11 cellular contexts compared by ENCODE assay signal in the genomic region with DNA sequence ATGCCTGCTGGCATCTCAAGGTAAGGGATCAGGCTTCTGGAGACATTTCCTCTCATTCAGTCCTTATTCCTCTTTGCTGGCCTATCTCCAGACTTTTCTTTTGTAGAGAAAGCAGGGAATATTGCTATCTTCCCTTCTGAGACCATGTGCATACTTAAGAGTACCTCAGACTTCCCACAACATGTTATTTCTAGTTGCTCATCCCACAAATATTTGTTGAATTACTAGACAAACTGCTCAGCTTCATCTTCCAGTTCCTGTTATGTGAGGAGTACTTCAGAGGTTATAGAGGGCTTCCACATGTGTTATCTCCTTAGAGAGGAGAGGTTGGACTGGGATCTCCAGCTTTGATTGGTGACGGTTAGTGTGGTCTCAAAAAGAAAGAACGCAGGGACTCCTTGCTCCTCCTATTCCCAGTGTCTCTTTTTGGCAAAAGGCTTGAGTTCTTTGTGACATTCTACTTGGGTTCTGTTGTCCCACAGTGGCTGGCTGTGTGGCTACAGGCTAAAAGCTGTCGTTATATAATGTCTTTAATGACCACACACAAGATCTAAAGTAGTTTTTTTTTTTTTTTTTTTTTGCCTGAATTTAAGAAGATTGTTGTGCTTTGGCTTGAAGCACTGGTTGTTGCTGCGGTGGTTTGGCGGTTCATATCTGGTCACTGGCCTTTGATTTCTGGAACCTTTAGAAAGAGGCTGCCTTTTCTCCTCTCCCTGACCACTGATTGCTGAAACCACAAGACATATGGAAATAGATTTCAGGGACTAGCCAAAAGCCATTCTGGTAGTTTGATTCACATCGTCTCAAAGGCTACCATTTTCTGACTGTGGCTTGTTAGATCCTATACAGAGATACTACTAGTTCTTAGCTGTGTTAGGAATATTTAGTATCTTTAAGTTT.
DNase-seq lines count a peak whose midpoint lies in the region; ATAC-seq, FAIRE-seq and TF ChIP-seq lines count a peak whose summit lies in the region.
"Had no signal": no experiment of that assay in that cellular context is flagged by ENCODE, and none has a peak within 500 bp of the region (broad histone marks: within the 10 kb centered on the region; RNA-seq: fewer than 3 reads in every experiment).

No MANE protein-coding gene starts in this region.

- H3K27ac Mint-ChIP-seq in WTC11 = no peak overlapping the region
- H3K27ac Mint-ChIP-seq: T-helper 1 cell treated with Interleukin-12 subunit alpha and Interleukin-12 subunit beta and Interleukin-4 antibody, amounts not matched to agents 30 μg/mL and 1 μg/mL, for 36 hours had no signal

- no peak for TF ChIP-seq CTCF in foreskin keratinocyte (conservative IDR thresholded peaks at IDR 0.05)
- TF ChIP-seq CTCF in WTC11 (IDR thresholded peaks at IDR 0.05) = no peak
- TF ChIP-seq CTCF in suprapubic skin (IDR thresholded peaks at IDR 0.05) = no peak

- peak overlapping the region; percentile 12 for H3K27ac ChIP-seq in foreskin keratinocyte
- peak overlapping the region; percentile 66 for H3K27ac ChIP-seq in skeletal muscle tissue (ENCODE audit: low read depth, low read length)
- H3K27ac ChIP-seq in suprapubic skin = no peak overlapping the region

- no peaks in the 10 kb centered on the region for H3K27me3 Mint-ChIP-seq in WTC11 (ENCODE audit: low read depth)

- ATAC-seq in foreskin keratinocyte (peak; percentile 98), WTC11 (no peak), HG03135 (IDR thresholded peaks at IDR 0.05; ENCODE audit: unreplicated experiment) (no peak)

- CTCF ChIA-PET in WTC11 (lab: Charles Lee) = no interaction called here

- H3K4me1 ChIP-seq in foreskin keratinocyte (peaks cover 8% of the 10 kb centered on the region), skeletal muscle tissue (ENCODE audit: control insufficient read depth in 3 of 3, insufficient read depth in 3 of 3, low read length in 3 of 3) (peaks cover 0 to 7% (median 0%) of the 10 kb centered on the region in 3 donors), suprapubic skin (no peaks in the 10 kb centered on the region)

- H3K27me3 ChIP-seq in foreskin keratinocyte (no peaks in the 10 kb centered on the region), skeletal muscle tissue (ENCODE audit: control insufficient read depth in 3 of 3, insufficient read depth in 3 of 3, low read length in 3 of 3) (no peaks in the 10 kb centered on the region), suprapubic skin (no peaks in the 10 kb centered on the region)

- H3K4me3 Mint-ChIP-seq in WTC11 = no peak overlapping the region
- H3K4me3 Mint-ChIP-seq: T-helper 1 cell treated with Interleukin-12 subunit alpha and Interleukin-12 subunit beta and Interleukin-4 antibody, amounts not matched to agents 30 μg/mL and 1 μg/mL, for 36 hours had no signal

- H3K4me3 ChIP-seq in skeletal muscle tissue (ENCODE audit: low read length in 3 of 3) (no peak overlapping the region), suprapubic skin (no peak overlapping the region)

- TF ChIP-seq EP300 in suprapubic skin (IDR thresholded peaks at IDR 0.05) = no peak

- no peak for FAIRE-seq in GM19239 (lab: Jason Lieb, UNC)

- no peaks in the 10 kb centered on the region for H3K36me3 ChIP-seq in skeletal muscle tissue (ENCODE audit: control insufficient read depth in 3 of 3, insufficient read depth in 3 of 3, low read length in 3 of 3)
- H3K36me3 ChIP-seq in suprapubic skin = no peaks in the 10 kb centered on the region

- no peaks in the 10 kb centered on the region for H3K4me1 Mint-ChIP-seq in WTC11

- peak; percentile 100 for DNase-seq in HCEC 1CT
- peak; percentile 78 for DNase-seq in SW480 (ENCODE audit: low spot score)
- peak; percentile 99 to 100 for DNase-seq in foreskin keratinocyte
- no peak for DNase-seq in WTC11 (ENCODE audit: low spot score)
- DNase-seq in suprapubic skin (ENCODE audit: low spot score in 2 of 2) = no peak
- no peak for DNase-seq in GM19239 (ENCODE audit: insufficient read length, low spot score)
- DNase-seq: NCI-H2171; stimulated activated CD4-positive, alpha-beta T cell treated with anti-CD3 and anti-CD28 coated beads, Interleukin-4, amount 100 ng/mL, for 24 hours had no signal

- H3K36me3 Mint-ChIP-seq in WTC11 = peaks cover 14% of the 10 kb centered on the region

- H3K9me3 ChIP-seq in skeletal muscle tissue (ENCODE audit: control insufficient read depth in 3 of 3, low read length in 3 of 3) (no peaks in the 10 kb centered on the region), suprapubic skin (no peaks in the 10 kb centered on the region)

- POLR2A ChIA-PET in WTC11 (lab: Charles Lee) = no interaction called here

- TF ChIP-seq POLR2A in suprapubic skin (IDR thresholded peaks at IDR 0.05) = no peak

- WGBS in suprapubic skin = 57% methylated on average over 6 of the region's 6 CpGs

- H3K9ac ChIP-seq in skeletal muscle tissue (ENCODE audit: low read depth in 1 of 3, low read length in 3 of 3) = no peak overlapping the region

- H3K9me3 Mint-ChIP-seq in WTC11 = peaks cover 3% of the 10 kb centered on the region

TF ChIP-seq in WTC11, 78 proteins besides CTCF, POLR2A, EP300 and RAD21 (continues in another document):
- TF ChIP-seq MXD4 (CRISPR knock-in tag; IDR thresholded peaks at IDR 0.05; ENCODE audit: borderline replicate concordance) (no peak), NFYB (CRISPR knock-in tag; conservative IDR thresholded peaks at IDR 0.05; ENCODE audit: low read depth) (no peak), HMGA2 (CRISPR knock-in tag; IDR thresholded peaks at IDR 0.05) (no peak), JAZF1 (CRISPR knock-in tag; IDR thresholded peaks at IDR 0.05) (no peak), SP1 (CRISPR knock-in tag; conservative IDR thresholded peaks at IDR 0.05) (no peak), SOX15 (CRISPR knock-in tag; IDR thresholded peaks at IDR 0.05) (no peak), ZNF396 (CRISPR knock-in tag; IDR thresholded peaks at IDR 0.05; ENCODE audit: borderline replicate concordance) (no peak), ETV6 (CRISPR knock-in tag; IDR thresholded peaks at IDR 0.05) (no peak)
- TF ChIP-seq, protein P1, sequence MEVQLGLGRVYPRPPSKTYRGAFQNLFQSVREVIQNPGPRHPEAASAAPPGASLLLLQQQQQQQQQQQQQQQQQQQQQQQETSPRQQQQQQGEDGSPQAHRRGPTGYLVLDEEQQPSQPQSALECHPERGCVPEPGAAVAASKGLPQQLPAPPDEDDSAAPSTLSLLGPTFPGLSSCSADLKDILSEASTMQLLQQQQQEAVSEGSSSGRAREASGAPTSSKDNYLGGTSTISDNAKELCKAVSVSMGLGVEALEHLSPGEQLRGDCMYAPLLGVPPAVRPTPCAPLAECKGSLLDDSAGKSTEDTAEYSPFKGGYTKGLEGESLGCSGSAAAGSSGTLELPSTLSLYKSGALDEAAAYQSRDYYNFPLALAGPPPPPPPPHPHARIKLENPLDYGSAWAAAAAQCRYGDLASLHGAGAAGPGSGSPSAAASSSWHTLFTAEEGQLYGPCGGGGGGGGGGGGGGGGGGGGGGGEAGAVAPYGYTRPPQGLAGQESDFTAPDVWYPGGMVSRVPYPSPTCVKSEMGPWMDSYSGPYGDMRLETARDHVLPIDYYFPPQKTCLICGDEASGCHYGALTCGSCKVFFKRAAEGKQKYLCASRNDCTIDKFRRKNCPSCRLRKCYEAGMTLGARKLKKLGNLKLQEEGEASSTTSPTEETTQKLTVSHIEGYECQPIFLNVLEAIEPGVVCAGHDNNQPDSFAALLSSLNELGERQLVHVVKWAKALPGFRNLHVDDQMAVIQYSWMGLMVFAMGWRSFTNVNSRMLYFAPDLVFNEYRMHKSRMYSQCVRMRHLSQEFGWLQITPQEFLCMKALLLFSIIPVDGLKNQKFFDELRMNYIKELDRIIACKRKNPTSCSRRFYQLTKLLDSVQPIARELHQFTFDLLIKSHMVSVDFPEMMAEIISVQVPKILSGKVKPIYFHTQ (CRISPR knock-in tag; IDR thresholded peaks at IDR 0.05) = no peak
- TF ChIP-seq, protein P2, sequence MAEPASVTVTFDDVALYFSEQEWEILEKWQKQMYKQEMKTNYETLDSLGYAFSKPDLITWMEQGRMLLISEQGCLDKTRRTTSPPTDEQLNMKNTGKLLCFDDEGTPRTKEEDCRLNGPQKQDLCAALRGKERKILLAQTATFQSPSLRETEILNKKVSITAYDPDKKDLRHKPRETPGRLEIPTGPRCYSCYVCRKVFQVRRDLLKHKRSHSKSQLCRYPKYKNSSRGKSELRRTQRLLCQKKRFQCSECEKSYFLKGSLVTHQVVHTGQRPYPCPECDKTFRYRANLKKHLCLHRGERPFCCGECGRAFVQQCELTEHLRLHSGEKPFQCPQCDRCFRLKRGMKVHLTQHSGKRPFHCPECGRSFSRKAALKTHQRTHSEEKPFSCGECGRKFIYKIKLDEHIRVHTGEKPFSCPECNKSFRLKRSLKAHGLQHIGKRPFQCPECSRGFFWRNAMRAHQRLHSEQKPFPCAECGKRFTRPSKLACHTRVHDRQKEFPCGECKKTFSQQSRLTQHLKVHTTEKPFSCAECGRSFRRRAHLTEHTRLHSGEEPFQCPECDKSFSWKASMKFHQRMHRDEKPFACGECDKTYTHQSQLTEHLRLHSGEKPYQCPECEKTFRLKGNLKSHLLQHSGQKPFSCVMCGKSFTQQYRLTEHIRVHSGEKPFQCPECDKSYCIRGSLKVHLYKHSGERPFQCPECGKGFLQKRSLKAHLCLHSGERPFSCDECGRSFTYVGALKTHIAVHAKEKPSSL (CRISPR knock-in tag; conservative IDR thresholded peaks at IDR 0.05) = no peak
- TF ChIP-seq, protein P3, sequence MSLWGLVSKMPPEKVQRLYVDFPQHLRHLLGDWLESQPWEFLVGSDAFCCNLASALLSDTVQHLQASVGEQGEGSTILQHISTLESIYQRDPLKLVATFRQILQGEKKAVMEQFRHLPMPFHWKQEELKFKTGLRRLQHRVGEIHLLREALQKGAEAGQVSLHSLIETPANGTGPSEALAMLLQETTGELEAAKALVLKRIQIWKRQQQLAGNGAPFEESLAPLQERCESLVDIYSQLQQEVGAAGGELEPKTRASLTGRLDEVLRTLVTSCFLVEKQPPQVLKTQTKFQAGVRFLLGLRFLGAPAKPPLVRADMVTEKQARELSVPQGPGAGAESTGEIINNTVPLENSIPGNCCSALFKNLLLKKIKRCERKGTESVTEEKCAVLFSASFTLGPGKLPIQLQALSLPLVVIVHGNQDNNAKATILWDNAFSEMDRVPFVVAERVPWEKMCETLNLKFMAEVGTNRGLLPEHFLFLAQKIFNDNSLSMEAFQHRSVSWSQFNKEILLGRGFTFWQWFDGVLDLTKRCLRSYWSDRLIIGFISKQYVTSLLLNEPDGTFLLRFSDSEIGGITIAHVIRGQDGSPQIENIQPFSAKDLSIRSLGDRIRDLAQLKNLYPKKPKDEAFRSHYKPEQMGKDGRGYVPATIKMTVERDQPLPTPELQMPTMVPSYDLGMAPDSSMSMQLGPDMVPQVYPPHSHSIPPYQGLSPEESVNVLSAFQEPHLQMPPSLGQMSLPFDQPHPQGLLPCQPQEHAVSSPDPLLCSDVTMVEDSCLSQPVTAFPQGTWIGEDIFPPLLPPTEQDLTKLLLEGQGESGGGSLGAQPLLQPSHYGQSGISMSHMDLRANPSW (CRISPR knock-in tag; conservative IDR thresholded peaks at IDR 0.05; ENCODE audit: low read depth) = no peak

Comparison
In these comparisons a context has a peak if more than half of its experiments do, and no peak if none do; other contexts are left out.
1. DNase-seq: peak in HCEC 1CT (single experiment), SW480 (single experiment) and foreskin keratinocyte (2 of 2); none in WTC11 (single experiment), suprapubic skin (0 of 2) and GM19239 (single experiment).